Comparison of ENCODE assay signal across 10 cellular contexts in genomic region chr7:150295614-150296013, GRCh38. TPM values are rescaled to one million over a fixed set of nuclear protein-coding genes. Genes with fewer than 3 reads are reported as not detected.
DNase-seq lines count a peak whose midpoint lies in the region; ATAC-seq, FAIRE-seq and TF ChIP-seq lines count a peak whose summit lies in the region.
"Not testable (repeated sequence)": the region's sequence is repeated elsewhere in the genome, so short reads cannot be mapped to it uniquely, and the experiment has no call there.
"Had no signal": no experiment of that assay in that cellular context is flagged by ENCODE, and none has a peak within 500 bp of the region (broad histone marks: within the 10 kb centered on the region; RNA-seq: fewer than 3 reads in every experiment).

No MANE protein-coding gene starts in this region.

- H2AK9ac ChIP-seq in IMR-90 (replicated peaks; ENCODE audit: low read depth, low read length, poor library complexity): not testable (repeated sequence)

- H3K18ac ChIP-seq in IMR-90 (ENCODE audit: low read depth, low read length): not testable (repeated sequence)

- ATAC-seq in IMR-90 (ENCODE audit: low read depth) (peak; percentile 85), GM12878 (peak; percentile 50; the same call in 2 of the 3 replicates), Right ventricle myocardium superior (ENCODE audit: poor library complexity) (peak; percentile 80), right cardiac atrium (peak; percentile 64 to 75), right lobe of liver (peak; percentile 62 to 89 (median 74)), psoas muscle (peak; percentile 67 to 84 (median 82))

- SMC1A ChIA-PET in GM12878 (lab: Charles Lee; ENCODE audit: uncharacterized antibody, unreplicated experiment): not testable (repeated sequence)

- TF ChIP-seq EP300 in GM12878 (IDR thresholded peaks at IDR 0.05; ENCODE audit: borderline replicate concordance in 1 of 2, control insufficient read depth in 1 of 2, low read depth in 2 of 2, low read length in 2 of 2): not testable (repeated sequence)

- intact Hi-C loops in IMR-90 (cut with micrococcal nuclease); GM12878 (cut with micrococcal nuclease; ENCODE audit: unreplicated experiment); Right ventricle myocardium superior (cut with DNase I); right cardiac atrium (cut with DNase I); right lobe of liver (cut with DNase I); psoas muscle (cut with DNase I): not testable (repeated sequence)

- H3K9me3 ChIP-seq in IMR-90 (ENCODE audit: control insufficient read depth, insufficient read depth, low read length); GM12878 (replicated peaks; ENCODE audit: control insufficient read depth, insufficient read depth, low read length); right cardiac atrium (ENCODE audit: control insufficient read depth, low read length); right lobe of liver; psoas muscle: not testable (repeated sequence)

- H3K27ac ChIP-seq in IMR-90 (ENCODE audit: insufficient read depth, low read length); GM12878 (ENCODE audit: control insufficient read depth, insufficient read depth); right cardiac atrium (ENCODE audit: low read length); right lobe of liver; psoas muscle: not testable (repeated sequence)

- not testable (repeated sequence) for FAIRE-seq in GM12878 (lab: Jason Lieb, UNC)

- not testable (repeated sequence) for TF ChIP-seq RAD21 in IMR-90 (IDR thresholded peaks at IDR 0.05; ENCODE audit: low read length); GM12878 (IDR thresholded peaks at IDR 0.05; ENCODE audit: insufficient read depth, low read depth, low read length)

- H4K20me1 ChIP-seq in IMR-90 (ENCODE audit: insufficient read depth, low read length); GM12878 (ENCODE audit: control insufficient read depth, insufficient read depth): not testable (repeated sequence)

- H4K91ac ChIP-seq in IMR-90 (ENCODE audit: insufficient read depth, low read depth, low read length): not testable (repeated sequence)

- not testable (repeated sequence) for H3K79me1 ChIP-seq in IMR-90 (ENCODE audit: low read depth in 1 of 2, low read length in 2 of 2)

- not testable (repeated sequence) for H4K5ac ChIP-seq in IMR-90 (ENCODE audit: low read depth, low read length)

- not testable (repeated sequence) for H3K9ac ChIP-seq in IMR-90 (ENCODE audit: low read depth, low read length); GM12878 (ENCODE audit: control insufficient read depth, insufficient read depth, low read length)

- H4K8ac ChIP-seq in IMR-90 (ENCODE audit: low read depth in 2 of 2, low read length in 2 of 2): not testable (repeated sequence)

- not testable (repeated sequence) for H3K4me2 ChIP-seq in IMR-90 (ENCODE audit: low read depth, low read length); GM12878 (ENCODE audit: control insufficient read depth, insufficient read depth)

- POLR2A ChIA-PET in IMR-90 (lab: Charles Lee; ENCODE audit: unreplicated experiment); GM12878 (lab: Charles Lee): not testable (repeated sequence)

- not testable (repeated sequence) for H3K14ac ChIP-seq in IMR-90 (replicated peaks; ENCODE audit: low read depth, low read length)

- not testable (repeated sequence) for H3K79me2 ChIP-seq in GM12878 (ENCODE audit: control insufficient read depth, insufficient read depth, low read length)

- DNase-seq in IMR-90; GM12878 (ENCODE audit: low read depth, low spot score); Right ventricle myocardium superior; right cardiac atrium; right lobe of liver; psoas muscle: not testable (repeated sequence)

- H2BK120ac ChIP-seq in IMR-90 (ENCODE audit: low read depth, low read length): not testable (repeated sequence)

- not testable (repeated sequence) for H3K4me1 ChIP-seq in IMR-90 (ENCODE audit: control insufficient read depth, insufficient read depth, low read length); GM12878 (ENCODE audit: control insufficient read depth, insufficient read depth, low read length); right cardiac atrium (ENCODE audit: control insufficient read depth, insufficient read depth, low read length); right lobe of liver; psoas muscle

- in situ Hi-C loops in IMR-90 (cut with MboI; ENCODE audit: low sequenced_read_pairs); GM12878 (cut with MboI): not testable (repeated sequence)

- H2BK5ac ChIP-seq in IMR-90 (ENCODE audit: low read depth, low read length, poor library complexity, severe bottlenecking): not testable (repeated sequence)

- BruUV-seq in IMR-90 (replicated peaks; lab: Mats Ljungman, UMichigan); GM12878 (replicated peaks; lab: Mats Ljungman, UMichigan): not testable (repeated sequence)

- dilution Hi-C loops in IMR-90 (cut with HindIII; ENCODE audit: low sequenced_read_pairs, unreplicated experiment): not testable (repeated sequence)

- H3K27me3 ChIP-seq in IMR-90 (ENCODE audit: control insufficient read depth, insufficient read depth, low read length); GM12878 (replicated peaks in 1 of 2; ENCODE audit: control insufficient read depth in 2 of 2, insufficient read depth in 2 of 2, low read length in 1 of 2); right cardiac atrium (ENCODE audit: control insufficient read depth, insufficient read depth); right lobe of liver; psoas muscle (ENCODE audit: insufficient read depth in 3 of 3, low read length in 2 of 3): not testable (repeated sequence)

- not testable (repeated sequence) for H3K4me3 ChIP-seq in IMR-90 (ENCODE audit: insufficient read depth, low read depth, low read length); GM12878; right cardiac atrium (ENCODE audit: low read length); right lobe of liver; psoas muscle

- not testable (repeated sequence) for TF ChIP-seq CTCF in IMR-90 (conservative IDR thresholded peaks at IDR 0.05; ENCODE audit: low read depth, low read length); GM12878 (IDR thresholded peaks at IDR 0.05 in 2 of 3, conservative IDR thresholded peaks at IDR 0.05 in 1 of 3; ENCODE audit: control insufficient read depth in 2 of 3, extremely low read depth in 1 of 3, insufficient read depth in 1 of 3, low read depth in 3 of 3, low read length in 3 of 3); right lobe of liver (IDR thresholded peaks at IDR 0.05); psoas muscle (IDR thresholded peaks at IDR 0.05)

- not testable (repeated sequence) for TF ChIP-seq POLR2A in IMR-90 (IDR thresholded peaks at IDR 0.05; ENCODE audit: low read depth, low read length); GM12878 (IDR thresholded peaks at IDR 0.05; ENCODE audit: low read depth, low read length); right lobe of liver (IDR thresholded peaks at IDR 0.05)

- CTCF ChIA-PET in IMR-90 (lab: Yijun Ruan, JAX); GM12878 (lab: Yijun Ruan, JAX): not testable (repeated sequence)

- not testable (repeated sequence) for H3K36me3 ChIP-seq in IMR-90 (ENCODE audit: control insufficient read depth, insufficient read depth, low read length); GM12878 (ENCODE audit: control insufficient read depth in 2 of 2, insufficient read depth in 2 of 2, low read length in 1 of 2); right lobe of liver; psoas muscle (ENCODE audit: insufficient read depth in 1 of 2, low read depth in 1 of 2)

- no CpG with 5 or more reads among the region's 8 CpGs for WGBS in IMR-90 (ENCODE audit: extremely low coverage in 2 of 2, insufficient read length in 1 of 2), 2 experiments
- no CpG with 5 or more reads among the region's 8 CpGs for WGBS in GM12878 (ENCODE audit: insufficient coverage, insufficient replicate concordance, low lambda C conversion rate, missing lambda C conversion rate)
- 84% methylated on average over 3 of the region's 8 CpGs for WGBS in right cardiac atrium
- 0% methylated on average over 1 of the region's 8 CpGs for WGBS in right lobe of liver (ENCODE audit: insufficient coverage, low coverage, low lambda C conversion rate, missing lambda C conversion rate)
- WGBS in psoas muscle, 3 donors: 13 to 46% (median 39%) methylated on average over 1 to 3 of the region's 8 CpGs

- H3K56ac ChIP-seq in IMR-90 (ENCODE audit: extremely low read depth, insufficient read depth, low read length): not testable (repeated sequence)

- not testable (repeated sequence) for H3K4ac ChIP-seq in IMR-90 (ENCODE audit: low read depth, low read length)

- not testable (repeated sequence) for H2BK20ac ChIP-seq in IMR-90 (ENCODE audit: low read depth, low read length)

- H3K23ac ChIP-seq in IMR-90 (ENCODE audit: low read depth, low read length): not testable (repeated sequence)

- H2AK5ac ChIP-seq in IMR-90 (ENCODE audit: low read depth, low read length): not testable (repeated sequence)

- RAD21 ChIA-PET in GM12878 (lab: Charles Lee; ENCODE audit: unreplicated experiment): not testable (repeated sequence)

- H2AFZ ChIP-seq in IMR-90 (replicated peaks; ENCODE audit: low read length, poor library complexity); GM12878 (ENCODE audit: control insufficient read depth, low read depth, low read length): not testable (repeated sequence)

- H3K9me1 ChIP-seq in IMR-90 (ENCODE audit: insufficient read depth, low read length): not testable (repeated sequence)

- not testable (repeated sequence) for H2BK15ac ChIP-seq in IMR-90 (ENCODE audit: low read depth, low read length)

RNA-seq across cellular contexts. Expression of gene LRRC61, which starts 27.5 kb away (rescaled TPM):
- total RNA-seq in IMR-90 (2012; rRNA removed): not detected in 2 replicates
- 0.06 and 0.07 TPM in 2 replicates for polyA plus RNA-seq in IMR-90 (2012; rRNA removed)
- polyA plus RNA-seq in IMR-90 (2012; cell fraction: cytosol; rRNA removed): 0.07 TPM in 1 of 2 replicates, not detected in the other
- not detected in 2 replicates for polyA plus RNA-seq in IMR-90 (2012; cell fraction: nucleus; rRNA removed; ENCODE audit: low replicate concordance)
- 16.2 and 18.9 TPM in 2 replicates for total RNA-seq in GM12878 (2013; cell fraction: nucleolus; rRNA removed)
- 26.9 and 32.6 TPM in 2 replicates for total RNA-seq in GM12878 (2014; rRNA removed)
- 6.9 and 9.2 TPM in 2 replicates for total RNA-seq in GM12878 (2014; rRNA removed; fragmentation: Illumina TruSeq; extraction: Trizol)
- 28.9 and 31.1 TPM in 2 replicates for total RNA-seq in GM12878 (2021)
- polyA plus RNA-seq in GM12878 (2011; ENCODE audit: low read depth): 6.5 TPM
- 9.6 and 16.3 TPM in 2 replicates for polyA plus RNA-seq in GM12878 (2011; rRNA removed)
- polyA plus RNA-seq in GM12878 (2011; cell fraction: cytosol; rRNA removed): 34.0 and 39.8 TPM in 2 replicates
- 16.1 and 23.6 TPM in 2 replicates for polyA plus RNA-seq in GM12878 (2011; cell fraction: nucleus; rRNA removed)
- polyA plus RNA-seq in GM12878 (2012): 14.1 and 17.4 TPM in 2 replicates
- 3.6 and 5.9 TPM in 2 replicates for polyA plus RNA-seq in GM12878 (2014; fragmentation: Illumina TruSeq; extraction: Trizol)
- 1 to 10 TPM; 1.4 to 2.5 TPM for polyA plus RNA-seq in GM12878 (2014; fragmentation: Nextera tagmentation; extraction: Ambion mirVana)
- polyA plus RNA-seq in GM12878 (2014; rRNA removed): 27.3 and 32.4 TPM in 2 replicates
- 10 to 100 TPM; 44.9 to 54.2 TPM for polyA plus RNA-seq in GM12878 (2016; fragmentation: Nextera tagmentation; extraction: Ambion mirVana)
- 19.7 and 23.8 TPM in 2 replicates for polyA minus RNA-seq in GM12878 (2011; rRNA and poly(A)+ RNA removed)
- polyA minus RNA-seq in GM12878 (2011; cell fraction: cytosol; rRNA and poly(A)+ RNA removed): 18.7 and 22.9 TPM in 2 replicates
- polyA minus RNA-seq in GM12878 (2011; cell fraction: nucleus; rRNA and poly(A)+ RNA removed): 5.9 and 13.7 TPM in 2 replicates
- total RNA-seq in Right ventricle myocardium superior: 3.7 TPM
- total RNA-seq in right cardiac atrium: 1 to 10 TPM; 5.7 to 8.0 (median 6.2) TPM
- polyA plus RNA-seq in right cardiac atrium: 4.4 TPM
- 10 to 100 TPM; 13.0 to 33.0 (median 19.1) TPM for total RNA-seq in right lobe of liver
- total RNA-seq in psoas muscle: 1 to 10 TPM in 3 of 4 donors, under 1 TPM in 1; 0.88 to 4.4 (median 2.6) TPM
- polyA plus RNA-seq in psoas muscle: 1 to 10 TPM; 2.0 to 3.8 (median 3.3) TPM
- total RNA-seq: G401, GM23248 had no signal
- polyA plus RNA-seq: GM23248 had no signal

RNA-seq across cellular contexts. Expression of gene ACTR3C, which starts 27.7 kb away (rescaled TPM):
- total RNA-seq in IMR-90 (2012; rRNA removed) (not detected in 2 replicates), GM12878 (2014; rRNA removed) (8.6 and 8.9 TPM in 2 replicates), GM12878 (2014; rRNA removed; fragmentation: Illumina TruSeq; extraction: Trizol) (6.1 and 6.3 TPM in 2 replicates), GM12878 (2021) (3.5 and 6.5 TPM in 2 replicates), Right ventricle myocardium superior (2.9 TPM), right cardiac atrium (1 to 10 TPM; 4.5 to 7.4 (median 5.5) TPM), right lobe of liver (10 to 100 TPM; 30.0 to 36.5 (median 32.7) TPM), psoas muscle (1 to 10 TPM in 3 of 4 donors, under 1 TPM in 1; 0.71 to 3.3 (median 3.0) TPM)
- polyA plus RNA-seq in IMR-90 (2012; rRNA removed) (not detected in 2 replicates), GM12878 (2011; rRNA removed) (7.4 and 8.6 TPM in 2 replicates), GM12878 (2014; fragmentation: Illumina TruSeq; extraction: Trizol) (3.3 and 3.4 TPM in 2 replicates), GM12878 (2014; fragmentation: Nextera tagmentation; extraction: Ambion mirVana) (1 to 10 TPM; 2.0 to 2.7 TPM), GM12878 (2014; rRNA removed) (5.3 and 5.6 TPM in 2 replicates), GM12878 (2016; fragmentation: Nextera tagmentation; extraction: Ambion mirVana) (10 to 100 TPM in 1 of 2 experiments, 1 to 10 TPM in 1; 6.6 to 10.2 TPM), right cardiac atrium (4.2 TPM), psoas muscle (1 to 10 TPM; 1.3 to 3.7 (median 1.4) TPM)
- not detected in 2 replicates for polyA plus RNA-seq in IMR-90 (2012; cell fraction: cytosol; rRNA removed)
- polyA plus RNA-seq in IMR-90 (2012; cell fraction: nucleus; rRNA removed; ENCODE audit: low replicate concordance): 0.02 TPM in 1 of 2 replicates, not detected in the other
- 55.8 and 61.6 TPM in 2 replicates for total RNA-seq in GM12878 (2013; cell fraction: nucleolus; rRNA removed)
- 2.2 TPM for polyA plus RNA-seq in GM12878 (2011; ENCODE audit: low read depth)
- 3.3 and 4.1 TPM in 2 replicates for polyA plus RNA-seq in GM12878 (2011; cell fraction: cytosol; rRNA removed)
- 11.1 and 14.7 TPM in 2 replicates for polyA plus RNA-seq in GM12878 (2011; cell fraction: nucleus; rRNA removed)
- 1.7 and 2.2 TPM in 2 replicates for polyA plus RNA-seq in GM12878 (2012)
- polyA minus RNA-seq in GM12878 (2011; rRNA and poly(A)+ RNA removed): 21.7 and 27.0 TPM in 2 replicates
- polyA minus RNA-seq in GM12878 (2011; cell fraction: cytosol; rRNA and poly(A)+ RNA removed): 8.3 and 8.6 TPM in 2 replicates
- 69.0 and 127 TPM in 2 replicates for polyA minus RNA-seq in GM12878 (2011; cell fraction: nucleus; rRNA and poly(A)+ RNA removed)
- total RNA-seq: GM23248 had no signal
- polyA plus RNA-seq: GM23248 had no signal

RNA-seq across cellular contexts. Expression of gene RARRES2, which starts 45.8 kb away (rescaled TPM):
- not detected in 2 replicates for total RNA-seq in IMR-90 (2012; rRNA removed)
- polyA plus RNA-seq in IMR-90 (2012; rRNA removed): 1.4 and 1.6 TPM in 2 replicates
- 1.7 and 2.1 TPM in 2 replicates for polyA plus RNA-seq in IMR-90 (2012; cell fraction: cytosol; rRNA removed)
- 1.0 and 2.4 TPM in 2 replicates for polyA plus RNA-seq in IMR-90 (2012; cell fraction: nucleus; rRNA removed; ENCODE audit: low replicate concordance)
- total RNA-seq in GM12878 (2013; cell fraction: nucleolus; rRNA removed): not detected in 2 replicates
- 0.23 and 0.33 TPM in 2 replicates for total RNA-seq in GM12878 (2014; rRNA removed)
- total RNA-seq in GM12878 (2014; rRNA removed; fragmentation: Illumina TruSeq; extraction: Trizol): not detected in 2 replicates
- 0.96 and 2.2 TPM in 2 replicates for total RNA-seq in GM12878 (2021)
- 1.8 TPM for polyA plus RNA-seq in GM12878 (2011; ENCODE audit: low read depth)
- polyA plus RNA-seq in GM12878 (2011; rRNA removed): not detected in 2 replicates
- polyA plus RNA-seq in GM12878 (2011; cell fraction: cytosol; rRNA removed): not detected in 2 replicates
- polyA plus RNA-seq in GM12878 (2011; cell fraction: nucleus; rRNA removed): not detected in 2 replicates
- polyA plus RNA-seq in GM12878 (2012): 1.9 and 2.2 TPM in 2 replicates
- 0.29 TPM in 1 of 2 replicates, not detected in the other for polyA plus RNA-seq in GM12878 (2014; fragmentation: Illumina TruSeq; extraction: Trizol)
- under 1 TPM in 1 of 2 experiments, not detected in 1; 0.13 TPM for polyA plus RNA-seq in GM12878 (2014; fragmentation: Nextera tagmentation; extraction: Ambion mirVana)
- polyA plus RNA-seq in GM12878 (2014; rRNA removed): 0.18 and 0.41 TPM in 2 replicates
- polyA plus RNA-seq in GM12878 (2016; fragmentation: Nextera tagmentation; extraction: Ambion mirVana): under 1 TPM; 0.40 to 1.00 TPM
- not detected in 2 replicates for polyA minus RNA-seq in GM12878 (2011; rRNA and poly(A)+ RNA removed)
- not detected in 2 replicates for polyA minus RNA-seq in GM12878 (2011; cell fraction: cytosol; rRNA and poly(A)+ RNA removed)
- polyA minus RNA-seq in GM12878 (2011; cell fraction: nucleus; rRNA and poly(A)+ RNA removed): not detected in 2 replicates
- 24.0 TPM for total RNA-seq in Right ventricle myocardium superior
- total RNA-seq in right cardiac atrium: 100 to 1,000 TPM; 111 to 195 (median 174) TPM
- polyA plus RNA-seq in right cardiac atrium: 193 TPM
- total RNA-seq in right lobe of liver: 100 to 1,000 TPM; 552 to 948 (median 788) TPM
- 10 to 100 TPM in 2 of 4 donors, 1 to 10 TPM in 2; 4.1 to 17.9 (median 8.7) TPM for total RNA-seq in psoas muscle
- 1 to 10 TPM; 6.3 to 7.7 (median 7.3) TPM for polyA plus RNA-seq in psoas muscle
- total RNA-seq: CD4-positive, alpha-beta memory T cell; GM23248 had no signal
- polyA plus RNA-seq: CD4-positive, alpha-beta memory T cell; GM23248; IgD-negative memory B cell had no signal
